ENCODE assay signal across 8 cellular contexts in the genomic region with DNA sequence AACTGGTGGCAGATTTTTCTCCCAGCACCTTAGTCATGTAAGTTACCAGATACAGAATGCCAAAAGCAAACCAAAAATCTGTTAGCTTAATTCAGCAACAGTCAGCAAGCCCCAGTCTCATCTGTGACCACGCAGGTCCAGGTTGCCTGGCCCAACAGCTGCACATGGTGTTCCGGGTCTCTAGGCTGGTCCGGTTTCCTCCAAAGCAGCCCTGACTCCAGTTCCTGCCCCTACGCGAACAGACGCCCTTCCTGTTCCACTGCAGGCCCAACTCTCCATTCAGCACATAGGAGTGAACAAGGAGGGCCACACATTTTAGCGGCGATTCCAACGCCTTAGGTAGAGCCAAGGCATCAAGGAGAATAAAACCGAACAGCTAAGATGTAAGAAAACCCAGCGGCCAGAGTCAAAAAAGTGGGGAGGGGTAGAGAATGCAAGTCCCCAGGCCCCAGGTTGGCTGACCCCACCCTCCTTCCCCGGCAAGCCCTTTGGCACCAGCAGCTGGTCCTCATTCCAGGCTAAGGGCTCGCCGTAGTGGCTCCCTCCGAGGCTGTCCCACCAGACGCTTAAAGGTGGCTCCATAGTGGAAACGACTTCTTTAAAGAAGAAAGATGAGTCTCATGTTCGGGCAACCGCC. TPM values are rescaled to one million over a fixed set of nuclear protein-coding genes. Genes with fewer than 3 reads are reported as not detected.
DNase-seq lines count a peak whose midpoint lies in the region; ATAC-seq, FAIRE-seq and TF ChIP-seq lines count a peak whose summit lies in the region.

No MANE protein-coding gene starts in this region.

- H3K27ac ChIP-seq in endothelial cell of umbilical vein (ENCODE audit: insufficient read depth, low read depth, low read length) (no peak overlapping the region), osteoblast (ENCODE audit: low read depth, low read length) (no peak overlapping the region)

- CTCF ChIA-PET in endothelial cell of umbilical vein (lab: Charles Lee): interaction anchor here (0.7 to 2.2 kb wide), 5 partner anchors 8 to 152 kb away, joined by 3 to 15 read pairs (median 4); a partner anchor contains a TSS

- BruUV-seq in endothelial cell of umbilical vein (replicated peaks; lab: Mats Ljungman, UMichigan): no TSS peak

- DNase-seq in D341Med (ENCODE audit: low spot score) (peak; percentile 46), endothelial cell of umbilical vein (ENCODE audit: low read depth, low spot score) (peak; percentile 46), osteoblast (ENCODE audit: insufficient read length, low spot score, missing footprints) (peak; percentile 67), NCI-H226 (no peak)

- FAIRE-seq in endothelial cell of umbilical vein (lab: Jason Lieb, UNC): peak; percentile 96

- H3K4me2 ChIP-seq in endothelial cell of umbilical vein (ENCODE audit: insufficient read depth, low read length): peak overlapping the region; percentile 60
- H3K4me2 ChIP-seq in osteoblast (ENCODE audit: insufficient read depth, low read length): peak overlapping the region; percentile 91

- no peaks in the 10 kb centered on the region for H3K27me3 ChIP-seq in endothelial cell of umbilical vein (ENCODE audit: control insufficient read depth in 2 of 2, insufficient read depth in 2 of 2, low read length in 2 of 2)
- no peaks in the 10 kb centered on the region for H3K27me3 ChIP-seq in osteoblast (ENCODE audit: insufficient read depth, low read length)

- POLR2A ChIA-PET in endothelial cell of umbilical vein (lab: Charles Lee): no interaction called here

- H3K36me3 ChIP-seq in endothelial cell of umbilical vein (ENCODE audit: control insufficient read depth in 2 of 2, extremely low read depth in 1 of 2, insufficient read depth in 2 of 2, low read length in 2 of 2) (peaks cover 0 to 5% of the 10 kb centered on the region in 2 experiments), osteoblast (ENCODE audit: insufficient read depth, low read length) (no peaks in the 10 kb centered on the region)

- ATAC-seq in HG02759 (IDR thresholded peaks at IDR 0.05; ENCODE audit: unreplicated experiment) (no peak), HG03045 (IDR thresholded peaks at IDR 0.05; ENCODE audit: unreplicated experiment) (no peak), GM21528 (IDR thresholded peaks at IDR 0.05; ENCODE audit: low FRiP score, unreplicated experiment) (no peak)

- peak; percentile 69 for TF ChIP-seq POLR2A in endothelial cell of umbilical vein (IDR thresholded peaks at IDR 0.05; ENCODE audit: low read depth, low read length)

- H2AFZ ChIP-seq in endothelial cell of umbilical vein (ENCODE audit: low read depth, low read length) (no peak overlapping the region), osteoblast (ENCODE audit: low read length) (no peak overlapping the region)

- H3K4me3 ChIP-seq in endothelial cell of umbilical vein (replicated peaks in 1 of 3; ENCODE audit: insufficient read depth in 1 of 3, low read depth in 1 of 3, low read length in 3 of 3) (peak overlapping the region; percentile 55 to 84 (median 77)), osteoblast (ENCODE audit: insufficient read depth, low read length) (peak overlapping the region; percentile 86)

- peak overlapping the region; percentile 79 for H3K9ac ChIP-seq in endothelial cell of umbilical vein (replicated peaks; ENCODE audit: extremely low read depth, insufficient read depth, low read length)

- peaks cover 48% of the 10 kb centered on the region for H3K79me2 ChIP-seq in endothelial cell of umbilical vein (ENCODE audit: control insufficient read depth, insufficient read depth, low read length)
- H3K79me2 ChIP-seq in osteoblast (ENCODE audit: insufficient read depth, low read length): peaks cover 63% of the 10 kb centered on the region

- intact Hi-C loops in endothelial cell of umbilical vein (cut with micrococcal nuclease): loop anchor here (5.0 to 10.0 kb wide), 2 partner anchors 150 to 368 kb away; a partner anchor contains a TSS

- TF ChIP-seq CTCF in endothelial cell of umbilical vein (IDR thresholded peaks at IDR 0.05; ENCODE audit: extremely low read depth in 1 of 2, insufficient read depth in 1 of 2, low read depth in 1 of 2, low read length in 2 of 2): no peak
- no peak for TF ChIP-seq CTCF in osteoblast (IDR thresholded peaks at IDR 0.05; ENCODE audit: extremely low read depth, low read depth, low read length)

- H4K20me1 ChIP-seq in endothelial cell of umbilical vein (replicated peaks; ENCODE audit: control insufficient read depth, extremely low read depth, insufficient read depth, low read length): no peaks in the 10 kb centered on the region
- peaks cover 27% of the 10 kb centered on the region for H4K20me1 ChIP-seq in osteoblast (ENCODE audit: insufficient read depth, low read length)

- H3K9me1 ChIP-seq in endothelial cell of umbilical vein (replicated peaks; ENCODE audit: control insufficient read depth, extremely low read depth, insufficient read depth, low read length): no peaks in the 10 kb centered on the region

- H3K4me1 ChIP-seq in endothelial cell of umbilical vein (ENCODE audit: control insufficient read depth, extremely low read depth, insufficient read depth, low read length) (peaks cover 16% of the 10 kb centered on the region), osteoblast (ENCODE audit: insufficient read depth, low read length) (peaks cover 15% of the 10 kb centered on the region)

- dilution Hi-C loops in endothelial cell of umbilical vein (cut with MboI; ENCODE audit: extremely low pct_ligation_motif_present, low sequenced_read_pairs): no loop called here

- H3K9me3 ChIP-seq in endothelial cell of umbilical vein (replicated peaks; ENCODE audit: control insufficient read depth, insufficient read depth, low read length) (no peaks in the 10 kb centered on the region), osteoblast (ENCODE audit: low read depth, low read length) (no peaks in the 10 kb centered on the region)

TF ChIP-seq in endothelial cell of umbilical vein, 7 proteins besides CTCF, POLR2A, EP300 and RAD21:
- TF ChIP-seq MYC (IDR thresholded peaks at IDR 0.05; ENCODE audit: low read depth, low read length): no peak
- peak; percentile 43 for TF ChIP-seq POLR2AphosphoS5 (IDR thresholded peaks at IDR 0.05; ENCODE audit: insufficient read depth, low read depth, low read length)

RNA-seq across cellular contexts. Expression of a gene that starts 1.5 kb away (rescaled TPM):
- 307 TPM for polyA plus RNA-seq in PFSK-1 (2012; ENCODE audit: insufficient read length, low read depth)
- 236 and 286 TPM in 2 replicates for total RNA-seq in endothelial cell of umbilical vein
- polyA plus RNA-seq in endothelial cell of umbilical vein: 715 and 879 TPM in 2 replicates
- polyA plus RNA-seq in endothelial cell of umbilical vein (2011; cell fraction: cytosol; rRNA removed): 471 and 517 TPM in 2 replicates
- 987 and 1,149 TPM in 2 replicates for polyA plus RNA-seq in endothelial cell of umbilical vein (2011; cell fraction: nucleus; rRNA removed)
- 309 and 348 TPM in 2 replicates for polyA plus RNA-seq in endothelial cell of umbilical vein (2012)
- polyA minus RNA-seq in endothelial cell of umbilical vein: 491 and 545 TPM in 2 replicates
- 48.3 TPM for polyA minus RNA-seq in endothelial cell of umbilical vein (2011; cell fraction: cytosol; rRNA and poly(A)+ RNA removed)
- polyA minus RNA-seq in endothelial cell of umbilical vein (2011; cell fraction: nucleus; rRNA and poly(A)+ RNA removed): 226 and 241 TPM in 2 replicates
- 189 and 227 TPM in 2 replicates for total RNA-seq in osteoblast

RNA-seq across cellular contexts. Expression of a gene that starts 51.6 kb away (rescaled TPM):
- 59.4 TPM for polyA plus RNA-seq in PFSK-1 (2012; ENCODE audit: insufficient read length, low read depth)
- total RNA-seq in endothelial cell of umbilical vein (52.4 and 76.0 TPM in 2 replicates), osteoblast (33.3 and 41.3 TPM in 2 replicates)
- 95.5 and 132 TPM in 2 replicates for polyA plus RNA-seq in endothelial cell of umbilical vein
- polyA plus RNA-seq in endothelial cell of umbilical vein (2011; cell fraction: cytosol; rRNA removed): 53.7 and 82.1 TPM in 2 replicates
- polyA plus RNA-seq in endothelial cell of umbilical vein (2011; cell fraction: nucleus; rRNA removed): 43.5 and 57.1 TPM in 2 replicates
- polyA plus RNA-seq in endothelial cell of umbilical vein (2012): 42.0 and 58.4 TPM in 2 replicates
- 43.6 and 49.1 TPM in 2 replicates for polyA minus RNA-seq in endothelial cell of umbilical vein
- 11.2 TPM for polyA minus RNA-seq in endothelial cell of umbilical vein (2011; cell fraction: cytosol; rRNA and poly(A)+ RNA removed)
- polyA minus RNA-seq in endothelial cell of umbilical vein (2011; cell fraction: nucleus; rRNA and poly(A)+ RNA removed): 10.4 and 18.2 TPM in 2 replicates
